ENCODE assay signal across 8 cellular contexts in genomic region chr7:12570529-12571461, GRCh38. TPM values are rescaled to one million over a fixed set of nuclear protein-coding genes. Genes with fewer than 3 reads are reported as not detected.
DNase-seq lines count a peak whose midpoint lies in the region; ATAC-seq, FAIRE-seq and TF ChIP-seq lines count a peak whose summit lies in the region.

Gene SCIN, plus strand, starts transcription at chr7:12570720. Its CDS starts 67 bp downstream, at chr7:12570787.

- no peak within 1 kb of the TSS for H2BK20ac ChIP-seq in H1 (ENCODE audit: low read length)

- H3K9me3 ChIP-seq in H1 (ENCODE audit: insufficient read depth in 2 of 2, low read depth in 1 of 2, low read length in 1 of 2) (no peaks in the 10 kb centered on the region), mesodermal cell (ENCODE audit: control insufficient read depth, low read length) (no peaks in the 10 kb centered on the region), stomach (no peaks in the 10 kb centered on the region)

- no peak within 1 kb of the TSS for H3K18ac ChIP-seq in H1 (ENCODE audit: extremely low read depth, low read length)

- peak within 1 kb of the TSS; percentile 93 for H3K4me2 ChIP-seq in H1 (ENCODE audit: insufficient read depth in 1 of 2, low read depth in 2 of 2, low read length in 2 of 2)

- no peak within 1 kb of the TSS for H3K14ac ChIP-seq in H1 (ENCODE audit: insufficient read length)

- TF ChIP-seq POLR2A in H1 (IDR thresholded peaks at IDR 0.05; ENCODE audit: control extremely low read depth in 1 of 2, low read depth in 2 of 2, low read length in 2 of 2) (0 out of 3 replicates have a peak, but pooled peaks of 1 of the 2 experiments have one; percentile 18), stomach (IDR thresholded peaks at IDR 0.05) (no peak)

- H3K9ac ChIP-seq in H1 (replicated peaks in 1 of 4; ENCODE audit: extremely low read depth in 1 of 4, low read depth in 3 of 4, low read length in 3 of 4), result peak within 1 kb of the TSS in 2 of 4 experiments; percentile 3 to 25; a peak in 4 of 7 replicates

- POLR2A ChIA-PET in H1 (lab: Charles Lee; ENCODE audit: partially characterized antibody), result interaction anchor here (0.6 to 2.0 kb wide), 5 partner anchors 13 to 371 kb away, joined by 3 to 7 read pairs (median 3); no protein-coding TSS in a partner anchor

- H3K4me1 ChIP-seq in H1 (replicated peaks in 1 of 4; ENCODE audit: control insufficient read depth in 3 of 4, insufficient read depth in 4 of 4, low read length in 3 of 4), result peaks cover 0 to 2% (median 1%) of the 10 kb centered on the region in 4 experiments; a peak in 2 of 7 replicates
- no peaks in the 10 kb centered on the region for H3K4me1 ChIP-seq in mesodermal cell (ENCODE audit: control insufficient read depth, insufficient read depth, low read length, poor library complexity, severe bottlenecking)
- peaks cover 8 to 20% (median 18%) of the 10 kb centered on the region in 4 donors for H3K4me1 ChIP-seq in stomach

- no peak for ATAC-seq in GM21529 (IDR thresholded peaks at IDR 0.05; ENCODE audit: unreplicated experiment)

- peak within 1 kb of the TSS; percentile 70 for H2AFZ ChIP-seq in H1 (ENCODE audit: low read length)

- CTCF ChIA-PET in H1 (lab: Charles Lee; ENCODE audit: partially characterized antibody), result interaction anchor here (0.6 to 3.8 kb wide), 8 partner anchors 14 to 182 kb away, joined by 3 to 14 read pairs (median 5); no protein-coding TSS in a partner anchor

- intact Hi-C loops in stomach (cut with DNase I; ENCODE audit: low total_unique reads), result no loop called here

- H2AK5ac ChIP-seq in H1 (ENCODE audit: low read depth, low read length), result no peak within 1 kb of the TSS

- H3K79me2 ChIP-seq in H1 (ENCODE audit: control insufficient read depth in 1 of 2, insufficient read depth in 2 of 2, low read length in 2 of 2), result no peaks in the 10 kb centered on the region

- H4K5ac ChIP-seq in H1 (ENCODE audit: insufficient read length, low read depth, low read length), result no peak within 1 kb of the TSS

- FAIRE-seq in HTR-8/SVneo (lab: Jason Lieb, UNC) (no peak), H1 (lab: Jason Lieb, UNC) (no peak)

- no peak within 1 kb of the TSS for H2BK15ac ChIP-seq in H1 (ENCODE audit: low read length)

- no peaks in the 10 kb centered on the region for H3K36me3 ChIP-seq in H1 (ENCODE audit: control insufficient read depth in 2 of 4, insufficient read depth in 4 of 4, low read length in 3 of 4)
- no peaks in the 10 kb centered on the region for H3K36me3 ChIP-seq in mesodermal cell (ENCODE audit: control insufficient read depth, insufficient read depth, low read length)
- no peaks in the 10 kb centered on the region for H3K36me3 ChIP-seq in stomach

- no peak within 1 kb of the TSS for H2BK12ac ChIP-seq in H1 (ENCODE audit: low read depth, low read length)

- H3K23ac ChIP-seq in H1 (ENCODE audit: insufficient read length), result no peak within 1 kb of the TSS

- H3K27ac ChIP-seq in H1 (ENCODE audit: low read depth, low read length) (no peak within 1 kb of the TSS), mesodermal cell (ENCODE audit: low read depth, low read length, severe bottlenecking) (no peak within 1 kb of the TSS), stomach (peak within 1 kb of the TSS; percentile 52 to 76 (median 75))

- H3K27me3 ChIP-seq in H1 (replicated peaks in 1 of 4; ENCODE audit: control insufficient read depth in 3 of 4, extremely low read depth in 1 of 4, insufficient read depth in 3 of 4, low read length in 3 of 4) (peaks cover 4 to 29% (median 23%) of the 10 kb centered on the region in 4 experiments), stomach (peaks cover 0 to 28% (median 16%) of the 10 kb centered on the region in 3 donors)

- DNase-seq in NCI-H524 (lab: John Stamatoyannopoulos, UW) (peak; percentile 33 to 66), NCI-H524 treated with DMSO at 0.1 percent for 48 hours (lab: John Stamatoyannopoulos, UW) (no peak), HTR-8/SVneo (ENCODE audit: insufficient read length, low spot score) (peak; percentile 35), T-helper 9 cell (peak; percentile 2), H1 (ENCODE audit: low read depth in 1 of 2, low spot score in 2 of 2) (peak in 1 of 2 experiments; percentile 75), stomach (peak; percentile 56)

- no peak within 1 kb of the TSS for H2BK5ac ChIP-seq in H1 (ENCODE audit: low read depth, low read length)

- H3K79me1 ChIP-seq in H1 (ENCODE audit: low read depth, low read length), result no peaks in the 10 kb centered on the region

- H3K4me3 ChIP-seq in H1 (ENCODE audit: extremely low read depth in 1 of 4, insufficient read depth in 2 of 4, low read depth in 3 of 4, low read length in 4 of 4) (peak within 1 kb of the TSS; percentile 39 to 62 (median 56)), mesodermal cell (ENCODE audit: extremely low read depth, insufficient read depth, low read length, poor library complexity, severe bottlenecking) (peak within 1 kb of the TSS; percentile 34), stomach (peak within 1 kb of the TSS; percentile 43 to 62 (median 44))

- TF ChIP-seq CTCF in H1 (IDR thresholded peaks at IDR 0.05; ENCODE audit: control extremely low read depth in 1 of 3, insufficient read depth in 1 of 3, low read depth in 1 of 3, low read length in 3 of 3) (no peak), stomach (IDR thresholded peaks at IDR 0.05) (no peak)

- no peak for TF ChIP-seq RAD21 in H1 (IDR thresholded peaks at IDR 0.05 in 1 of 2, conservative IDR thresholded peaks at IDR 0.05 in 1 of 2; ENCODE audit: low read depth in 2 of 2, low read length in 2 of 2)

- H4K20me1 ChIP-seq in H1 (replicated peaks in 1 of 2; ENCODE audit: control insufficient read depth in 1 of 2, insufficient read depth in 2 of 2, low read length in 2 of 2), result no peaks in the 10 kb centered on the region

- H3K56ac ChIP-seq in H1 (replicated peaks; ENCODE audit: insufficient read length, low read depth, low read length), result no peak within 1 kb of the TSS

- no peak for TF ChIP-seq EP300 in H1 (IDR thresholded peaks at IDR 0.05; ENCODE audit: borderline replicate concordance in 1 of 2, low read depth in 2 of 2, low read length in 2 of 2)
- TF ChIP-seq EP300 in stomach (IDR thresholded peaks at IDR 0.05), result no peak

- no peak within 1 kb of the TSS for H4K91ac ChIP-seq in H1 (replicated peaks; ENCODE audit: insufficient read length, low read length)

- no peak within 1 kb of the TSS for H2BK120ac ChIP-seq in H1 (replicated peaks; ENCODE audit: low read depth, low read length)

- peak within 1 kb of the TSS; percentile 68; the same call in 1 of the 2 replicates for H4K8ac ChIP-seq in H1 (ENCODE audit: extremely low read depth, insufficient read depth, low read length)

- 4% methylated on average over 74 of the region's 74 CpGs; no CpG with 5 or more reads in 1 of the 2 experiments for WGBS in H1 (ENCODE audit: extremely low coverage in 1 of 2, insufficient coverage in 1 of 2, insufficient read length in 1 of 2, insufficient replicate concordance in 2 of 2, low coverage in 1 of 2, low lambda C conversion rate in 2 of 2, missing lambda C conversion rate in 1 of 2), 2 experiments
- 2% methylated on average over 65 to 66 of the region's 74 CpGs for WGBS in mesodermal cell (ENCODE audit: insufficient coverage in 2 of 2), 2 experiments
- WGBS in stomach, 5 donors, result 4 to 17% (median 5%) methylated on average over 15 to 74 of the region's 74 CpGs

- H3K23me2 ChIP-seq in H1 (ENCODE audit: low read depth, low read length), result peaks cover 9% of the 10 kb centered on the region

- no peak within 1 kb of the TSS for H3K4ac ChIP-seq in H1 (replicated peaks; ENCODE audit: insufficient read length, low read depth, low read length)

TF ChIP-seq in H1, 55 proteins besides CTCF, POLR2A, EP300 and RAD21 (continues in another document):
- TF ChIP-seq HDAC2 (IDR thresholded peaks at IDR 0.05; ENCODE audit: borderline replicate concordance in 1 of 2, low read depth in 2 of 2, low read length in 2 of 2), result peak; percentile 21 to 51; a peak in 1 of 4 replicates
- no peak for TF ChIP-seq HDAC6 (IDR thresholded peaks at IDR 0.05; ENCODE audit: low read depth, low read length)
- peak; percentile 86 for TF ChIP-seq KDM4A (IDR thresholded peaks at IDR 0.05; ENCODE audit: low read depth, low read length, severe bottlenecking)
- TF ChIP-seq RNF2 (IDR thresholded peaks at IDR 0.05; ENCODE audit: borderline replicate concordance, low read depth, low read length, missing control alignments, poor library complexity, severe bottlenecking), result peak; percentile 20
- TF ChIP-seq SIRT6 (IDR thresholded peaks at IDR 0.05; ENCODE audit: low read length), result no peak
- peak; percentile 35; the same call in 1 of the 2 replicates for TF ChIP-seq YY1 (IDR thresholded peaks at IDR 0.05; ENCODE audit: low read depth, low read length)
- TF ChIP-seq ASH2L (IDR thresholded peaks at IDR 0.05; ENCODE audit: low read length), result peak; percentile 85
- TF ChIP-seq E2F6 (IDR thresholded peaks at IDR 0.05), result peak; percentile 87
- no peak; the same call in 1 of the 2 replicates for TF ChIP-seq TBP (IDR thresholded peaks at IDR 0.05; ENCODE audit: low read depth, low read length)
- 0 out of 2 replicates have a peak, but pooled peaks have one; percentile 17 for TF ChIP-seq TAF1 (IDR thresholded peaks at IDR 0.05; ENCODE audit: low read depth, low read length)
- TF ChIP-seq MAX (IDR thresholded peaks at IDR 0.05), result peak; percentile 84
- peak; percentile 73 for TF ChIP-seq EZH2 (IDR thresholded peaks at IDR 0.05; ENCODE audit: low read depth, low read length, severe bottlenecking)

RNA-seq across cellular contexts. Expression of gene SCIN, which starts in this region (rescaled TPM):
- total RNA-seq in H1 (2021; fragmentation: NEBNext Ultra II Directional; extraction: Animal tissue kit (Norgen Biotek cat#: 25700)), result 1.9 and 2.3 TPM in 2 replicates
- polyA plus RNA-seq in H1 (2011; rRNA removed) (0.47 and 0.49 TPM in 2 replicates), stomach (10 to 100 TPM in 1 of 3 donors, 1 to 10 TPM in 2; 2.5 to 49.2 (median 5.4) TPM)
- 1.1 TPM for polyA plus RNA-seq in H1 (2011; cell fraction: cytosol; rRNA removed)
- polyA plus RNA-seq in H1 (2011; cell fraction: nucleus; rRNA removed), result 0.87 TPM
- polyA plus RNA-seq in H1 (2012, experiment 1 of 2), result 0.91 to 1.5 TPM (median 1.3 TPM) in 4 replicates
- polyA plus RNA-seq in H1 (2012, experiment 2 of 2), result 0.14 TPM
- polyA plus RNA-seq in H1 (2013, experiment 1 of 2), result 0.97 TPM
- polyA plus RNA-seq in H1 (2013, experiment 2 of 2), result 0.68 TPM
- 1.6 and 2.1 TPM in 2 replicates for polyA minus RNA-seq in H1 (2011; rRNA and poly(A)+ RNA removed)
- 1.8 TPM for polyA minus RNA-seq in H1 (2011; cell fraction: cytosol; rRNA and poly(A)+ RNA removed)
- polyA minus RNA-seq in H1 (2011; cell fraction: nucleus; rRNA and poly(A)+ RNA removed), result 2.1 TPM
- not detected for polyA plus RNA-seq in mesodermal cell (2013, experiment 1 of 2)
- not detected for polyA plus RNA-seq in mesodermal cell (2013, experiment 2 of 2)
- total RNA-seq in stomach, result 10 to 100 TPM in 2 of 5 donors, 1 to 10 TPM in 3; 4.1 to 46.6 (median 8.4) TPM

Comparison
In these comparisons a context has a peak if more than half of its experiments do, and no peak if none do; other contexts are left out.
1. H3K27ac ChIP-seq: peak in stomach (5 of 5); none in H1 (single experiment) and mesodermal cell (single experiment).
2. Peak in every context shown above with its lines, with median percentiles within 50 percentile points of each other: H3K4me3 ChIP-seq.